ENCODE assay signal across 31 cellular contexts in the genomic region with DNA sequence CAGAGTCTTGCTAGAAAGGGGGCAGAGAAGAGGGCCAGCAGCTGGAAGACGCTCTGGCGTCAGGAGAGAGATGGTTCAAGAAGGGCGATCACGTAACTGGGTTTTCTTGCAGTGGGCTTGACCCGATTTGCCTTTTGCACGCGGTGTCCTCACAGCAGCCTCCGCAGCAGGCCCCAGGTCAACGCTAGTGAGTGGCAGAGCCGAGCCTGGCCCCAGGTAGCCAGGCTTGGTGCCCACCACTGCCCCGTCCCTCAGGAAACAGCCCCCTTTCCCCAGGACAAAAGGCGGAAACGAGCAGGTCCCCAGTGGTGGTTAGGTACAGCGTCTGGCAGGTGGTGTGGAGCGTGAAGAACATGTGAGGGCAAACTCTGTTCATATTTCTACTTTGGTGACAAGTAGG. TPM values are rescaled to one million over a fixed set of nuclear protein-coding genes. Genes with fewer than 3 reads are reported as not detected.
"Had no signal": no experiment of that assay in that cellular context is flagged by ENCODE, and none has a peak within 500 bp of the region (broad histone marks: within the 10 kb centered on the region; RNA-seq: fewer than 3 reads in every experiment).

No MANE protein-coding gene starts in this region.

- H3K36me3 ChIP-seq: stomach, suprapubic skin, thoracic aorta, thyroid gland, tibial artery, tibial nerve, transverse colon, upper lobe of left lung, upper lobe of right lung, uterus, vagina had no signal

- H3K4me3 Mint-ChIP-seq: stimulated activated effector memory CD8-positive, alpha-beta T cell treated with anti-CD3 and anti-CD28 coated beads, Interleukin-12 subunit alpha, Interleukin-12 subunit beta, amount 100 ng/mL, for 72 hours; stimulated activated memory B cell treated with anti-CD40 and anti-IgM and Interleukin-4, amounts not matched to agents 10 μg/mL and 1 μg/mL and 100 μg/mL, for 72 hours; stimulated activated naive B cell treated with anti-CD40 and anti-IgM and Interleukin-4, amounts not matched to agents 10 μg/mL and 1 μg/mL and 100 μg/mL, for 72 hours; stimulated activated naive CD8-positive, alpha-beta T cell treated with anti-CD3 and anti-CD28 coated beads, Interleukin-15, amount 100 ng/mL, for 72 hours; stimulated activated naive CD8-positive, alpha-beta T cell treated with anti-CD3 and anti-CD28 coated beads, Interleukin-15, Interleukin-2, amounts not matched to agents 100 ng/mL and 50 ng/mL, for 24 hours; type B pancreatic cell had no signal

- H3K27ac ChIP-seq: stomach, suprapubic skin, testis, thoracic aorta, thyroid gland, tibial artery, tibial nerve, transverse colon, upper lobe of left lung, upper lobe of right lung, uterus, vagina had no signal

- H3K9me3 Mint-ChIP-seq: stimulated activated effector memory CD8-positive, alpha-beta T cell treated with anti-CD3 and anti-CD28 coated beads, Interleukin-12 subunit alpha, Interleukin-12 subunit beta, amount 100 ng/mL, for 72 hours; stimulated activated memory B cell treated with anti-CD40 and anti-IgM and Interleukin-4, amounts not matched to agents 10 μg/mL and 1 μg/mL and 100 μg/mL, for 72 hours; stimulated activated naive B cell treated with anti-CD40 and anti-IgM and Interleukin-4, amounts not matched to agents 10 μg/mL and 1 μg/mL and 100 μg/mL, for 72 hours; stimulated activated naive CD8-positive, alpha-beta T cell treated with anti-CD3 and anti-CD28 coated beads, Interleukin-15, amount 100 ng/mL, for 72 hours; stimulated activated naive CD8-positive, alpha-beta T cell treated with anti-CD3 and anti-CD28 coated beads, Interleukin-15, Interleukin-2, amounts not matched to agents 100 ng/mL and 50 ng/mL, for 24 hours; type B pancreatic cell had no signal

- H3K27me3 Mint-ChIP-seq: stimulated activated naive CD8-positive, alpha-beta T cell treated with anti-CD3 and anti-CD28 coated beads, Interleukin-15, amount 100 ng/mL, for 72 hours; stimulated activated naive CD8-positive, alpha-beta T cell treated with anti-CD3 and anti-CD28 coated beads, Interleukin-15, Interleukin-2, amounts not matched to agents 100 ng/mL and 50 ng/mL, for 24 hours had no signal

- DNase-seq: stimulated activated CD4-positive, alpha-beta T cell treated with anti-CD3 and anti-CD28 coated beads, Interleukin-2, amount 100 ng/mL, for 48 hours; stimulated activated CD4-positive, alpha-beta T cell treated with anti-CD3 and anti-CD28 coated beads, Interleukin-4, amount 100 ng/mL, for 1 hour; stimulated activated CD4-positive, alpha-beta T cell treated with anti-CD3 and anti-CD28 coated beads, Interleukin-4, amount 100 ng/mL, for 24 hours; stimulated activated CD4-positive, alpha-beta T cell treated with anti-CD3 and anti-CD28 coated beads, Interleukin-4, amount 100 ng/mL, for 4 hours; stimulated activated CD8-positive, alpha-beta memory T cell treated with anti-CD3 and anti-CD28 coated beads, Interleukin-4, amount 100 ng/mL, for 48 hours; stimulated activated naive B cell treated with anti-CD40 and anti-IgM and Interleukin-4, amounts not matched to agents 10 μg/mL and 1 μg/mL and 100 μg/mL, for 72 hours; stimulated activated naive CD4-positive, alpha-beta T cell; stimulated activated naive CD4-positive, alpha-beta T cell treated with Interleukin-2 at 50 U/mL for 16 hours; stimulated activated naive CD8-positive, alpha-beta T cell treated with anti-CD3 and anti-CD28 coated beads, Interleukin-15, amount 100 ng/mL, for 72 hours; stimulated activated naive CD8-positive, alpha-beta T cell treated with anti-CD3 and anti-CD28 coated beads, Interleukin-15, Interleukin-2, amounts not matched to agents 100 U/mL and 50 U/mL, for 24 hours; stomach; substantia nigra; testis; thyroid gland; tibial artery; transverse colon; trophoblast cell; upper lobe of left lung; upper lobe of right lung; uterus had no signal

- H3K4me3 ChIP-seq: stomach, suprapubic skin, testis, thoracic aorta, thyroid gland, tibial artery, tibial nerve, transverse colon, upper lobe of left lung, upper lobe of right lung, uterus, vagina had no signal

- H3K4me1 ChIP-seq: stomach, suprapubic skin, testis, thyroid gland, tibial artery, tibial nerve, transverse colon, upper lobe of left lung, upper lobe of right lung, uterus, vagina had no signal

- H3K27ac Mint-ChIP-seq: stimulated activated effector memory CD8-positive, alpha-beta T cell treated with anti-CD3 and anti-CD28 coated beads, Interleukin-12 subunit alpha, Interleukin-12 subunit beta, amount 100 ng/mL, for 72 hours; stimulated activated memory B cell treated with anti-CD40 and anti-IgM and Interleukin-4, amounts not matched to agents 10 μg/mL and 1 μg/mL and 100 μg/mL, for 72 hours; stimulated activated naive B cell treated with anti-CD40 and anti-IgM and Interleukin-4, amounts not matched to agents 10 μg/mL and 1 μg/mL and 100 μg/mL, for 72 hours; stimulated activated naive CD8-positive, alpha-beta T cell treated with anti-CD3 and anti-CD28 coated beads, Interleukin-15, Interleukin-2, amounts not matched to agents 100 ng/mL and 50 ng/mL, for 24 hours; type B pancreatic cell had no signal

- H3K27me3 ChIP-seq: stomach, suprapubic skin, testis, thyroid gland, tibial nerve, transverse colon, upper lobe of left lung, upper lobe of right lung, uterus, vagina had no signal

- ATAC-seq: stimulated activated effector memory CD8-positive, alpha-beta T cell treated with anti-CD3 and anti-CD28 coated beads, Interleukin-12 subunit alpha, Interleukin-12 subunit beta, amount 100 ng/mL, for 72 hours; stimulated activated memory B cell treated with anti-CD40 and anti-IgM and Interleukin-4, amounts not matched to agents 10 μg/mL and 1 μg/mL and 100 μg/mL, for 72 hours; stimulated activated naive B cell treated with anti-CD40 and anti-IgM and Interleukin-4, amounts not matched to agents 10 μg/mL and 1 μg/mL and 100 μg/mL, for 72 hours; stimulated activated naive CD8-positive, alpha-beta T cell treated with anti-CD3 and anti-CD28 coated beads, Interleukin-15, amount 100 ng/mL, for 72 hours; stimulated activated naive CD8-positive, alpha-beta T cell treated with anti-CD3 and anti-CD28 coated beads, Interleukin-15, Interleukin-2, amounts not matched to agents 100 U/mL and 50 U/mL, for 24 hours; upper lobe of right lung had no signal

- H3K9me3 ChIP-seq: stomach, suprapubic skin, testis, thoracic aorta, thyroid gland, tibial artery, tibial nerve, transverse colon, upper lobe of left lung, upper lobe of right lung, uterus, vagina had no signal

- H3K4me1 Mint-ChIP-seq: stimulated activated naive CD8-positive, alpha-beta T cell treated with anti-CD3 and anti-CD28 coated beads, Interleukin-15, amount 100 ng/mL, for 72 hours had no signal

- H3K36me3 Mint-ChIP-seq: stimulated activated effector memory CD8-positive, alpha-beta T cell treated with anti-CD3 and anti-CD28 coated beads, Interleukin-12 subunit alpha, Interleukin-12 subunit beta, amount 100 ng/mL, for 72 hours; stimulated activated memory B cell treated with anti-CD40 and anti-IgM and Interleukin-4, amounts not matched to agents 10 μg/mL and 1 μg/mL and 100 μg/mL, for 72 hours; stimulated activated naive B cell treated with anti-CD40 and anti-IgM and Interleukin-4, amounts not matched to agents 10 μg/mL and 1 μg/mL and 100 μg/mL, for 72 hours; type B pancreatic cell had no signal

RNA-seq across cellular contexts. Expression of a gene that starts 8.6 kb away (rescaled TPM):
- total RNA-seq: suprapubic skin, temporal lobe, testis, thoracic aorta, thyroid gland, transverse colon, upper lobe of left lung, upper lobe of right lung, ureter, uterus had no signal
- polyA plus RNA-seq: stomach, urinary bladder had no signal
